7 cellular contexts compared by ENCODE assay signal in genomic region chr1:192545781-192546521, GRCh38. TPM values are rescaled to one million over a fixed set of nuclear protein-coding genes. Genes with fewer than 3 reads are reported as not detected.
DNase-seq lines count a peak whose midpoint lies in the region; ATAC-seq and TF ChIP-seq lines count a peak whose summit lies in the region.

No MANE protein-coding gene starts in this region.

- no peak overlapping the region for H3K27ac Mint-ChIP-seq in mesothelial cell of epicardium

- no peaks in the 10 kb centered on the region for H3K9me3 Mint-ChIP-seq in mesothelial cell of epicardium

- no peak for TF ChIP-seq POLR2A in prostate gland (IDR thresholded peaks at IDR 0.05)

- no peaks in the 10 kb centered on the region for H3K27me3 ChIP-seq in RWPE2 (ENCODE audit: insufficient read depth, poor library complexity, severe bottlenecking)
- H3K27me3 ChIP-seq in prostate gland (replicated peaks; ENCODE audit: insufficient read depth), result no peaks in the 10 kb centered on the region

- H3K27ac ChIP-seq in RWPE2 (ENCODE audit: poor library complexity, severe bottlenecking) (peak overlapping the region; percentile 64), prostate gland (no peak overlapping the region)

- H3K4me1 Mint-ChIP-seq in mesothelial cell of epicardium, result peaks cover 31% of the 10 kb centered on the region

- H3K36me3 Mint-ChIP-seq in mesothelial cell of epicardium, result no peaks in the 10 kb centered on the region

- no peak for TF ChIP-seq CTCF in RWPE2 (IDR thresholded peaks at IDR 0.05; ENCODE audit: poor library complexity, severe bottlenecking)
- peak; percentile 45 for TF ChIP-seq CTCF in mesothelial cell of epicardium (IDR thresholded peaks at IDR 0.05; ENCODE audit: unreplicated experiment)
- TF ChIP-seq CTCF in prostate gland (IDR thresholded peaks at IDR 0.05), result peak in 1 of 4 experiments; percentile 17

- 89% methylated on average over 3 of the region's 3 CpGs for WGBS in prostate gland

- H3K4me3 ChIP-seq in RWPE2 (ENCODE audit: severe bottlenecking) (no peak overlapping the region), prostate gland (no peak overlapping the region)

- H3K4me3 Mint-ChIP-seq in mesothelial cell of epicardium, result no peak overlapping the region

- H3K4me1 ChIP-seq in RWPE2 (ENCODE audit: insufficient read depth, poor library complexity, severe bottlenecking) (peaks cover 14% of the 10 kb centered on the region), prostate gland (replicated peaks) (no peaks in the 10 kb centered on the region)

- intact Hi-C loops in prostate gland (cut with DNase I), result no loop called here

- H3K36me3 ChIP-seq in RWPE2 (ENCODE audit: low read depth) (no peaks in the 10 kb centered on the region), prostate gland (no peaks in the 10 kb centered on the region)

- H3K27me3 Mint-ChIP-seq in mesothelial cell of epicardium (ENCODE audit: low read depth), result no peaks in the 10 kb centered on the region

- H3K9me3 ChIP-seq in RWPE2 (ENCODE audit: severe bottlenecking) (no peaks in the 10 kb centered on the region), prostate gland (no peaks in the 10 kb centered on the region)

- ATAC-seq in GM19035 (IDR thresholded peaks at IDR 0.05; ENCODE audit: unreplicated experiment), result peak; percentile 47
- ATAC-seq in HG02970 (IDR thresholded peaks at IDR 0.05; ENCODE audit: low FRiP score, unreplicated experiment), result peak; percentile 44
- ATAC-seq in RWPE2 (ENCODE audit: low read depth), result no peak

- no peak for DNase-seq in RWPE2 (ENCODE audit: low spot score)
- DNase-seq in mesothelial cell of epicardium (ENCODE audit: low spot score in 2 of 2, unreplicated experiment in 2 of 2), result no peak
- no peak for DNase-seq in DMS114 treated with DMSO at 0.1 percent for 48 hours (lab: John Stamatoyannopoulos, UW; ENCODE audit: unreplicated experiment)
- DNase-seq in prostate gland (ENCODE audit: low spot score), result no peak
- no peak for DNase-seq in inferior parietal cortex (ENCODE audit: extremely low spot score)

RNA-seq across cellular contexts. Expression of gene RGS1, which starts 29.6 kb away (rescaled TPM):
- total RNA-seq in mesothelial cell of epicardium (0.38 to 0.40 TPM in 2 of 3 replicates, not detected in the other), prostate gland (10 to 100 TPM; 43.0 to 57.3 TPM)

Comparison
In these comparisons a context has a peak if more than half of its experiments do, and no peak if none do; other contexts are left out.
1. RNA of gene RGS1, which starts 29.6 kb away (total RNA-seq): 43.0 to 57.3 TPM in prostate gland; 0.38 to 0.40 TPM in mesothelial cell of epicardium; every median in the first group is over 10 times any median in the second.